9 cellular contexts compared by ENCODE assay signal in the genomic region with DNA sequence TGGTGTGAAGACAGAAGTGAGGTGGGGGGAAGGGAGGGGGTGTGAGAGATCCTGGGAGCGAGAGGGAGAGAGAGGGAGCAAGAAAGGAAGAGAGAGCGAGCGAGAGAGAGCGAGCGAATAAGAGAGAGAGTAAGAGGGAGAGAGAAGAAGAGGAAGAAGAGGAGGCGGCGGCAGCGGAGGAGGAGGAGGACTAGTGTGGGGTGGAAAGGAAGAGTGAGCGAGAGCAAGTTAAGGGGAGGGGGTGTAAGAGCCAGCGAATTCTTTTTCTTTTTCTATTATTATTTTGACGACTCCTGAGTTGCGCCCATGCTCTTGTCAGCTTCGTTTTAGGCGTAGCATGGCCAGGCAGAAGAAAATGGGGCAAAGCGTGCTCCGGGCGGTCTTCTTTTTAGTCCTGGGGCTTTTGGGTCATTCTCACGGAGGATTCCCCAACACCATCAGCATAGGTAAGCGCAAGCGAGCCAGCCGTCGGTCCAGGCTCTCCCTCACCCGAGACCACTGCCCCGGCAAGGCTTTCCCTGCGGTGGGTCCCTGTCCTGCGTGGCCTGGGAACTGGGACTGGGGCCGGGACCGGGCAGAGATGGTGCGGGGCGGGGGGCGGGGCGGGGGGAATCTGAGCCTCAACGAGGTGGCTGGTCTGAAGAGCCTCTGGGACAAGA. TPM values are rescaled to one million over a fixed set of nuclear protein-coding genes. Genes with fewer than 3 reads are reported as not detected.
DNase-seq lines count a peak whose midpoint lies in the region; ATAC-seq and TF ChIP-seq lines count a peak whose summit lies in the region.
"Had no signal": no experiment of that assay in that cellular context is flagged by ENCODE, and none has a peak within 500 bp of the region (broad histone marks: within the 10 kb centered on the region; RNA-seq: fewer than 3 reads in every experiment).

A gene (plus strand): TSS at position 80 of the 659 bp plus-strand sequence. CDS start 258 bp downstream, at position 338.

- no peak within 1 kb of the TSS for H3K9ac ChIP-seq in H9 (ENCODE audit: extremely low read depth, insufficient read length, low read length)

- no peak within 1 kb of the TSS for H2BK120ac ChIP-seq in H9 (ENCODE audit: low read depth, low read length, poor library complexity, severe bottlenecking)

- no peaks in the 10 kb centered on the region for H3K79me1 ChIP-seq in H9 (ENCODE audit: insufficient read depth, low read depth, low read length, poor library complexity, severe bottlenecking)

- H4K8ac ChIP-seq in H9 (replicated peaks; ENCODE audit: insufficient read length, low read depth, low read length), result no peak within 1 kb of the TSS

- H2AK5ac ChIP-seq in H9 (ENCODE audit: insufficient read length, low read length), result no peak within 1 kb of the TSS

- no peaks in the 10 kb centered on the region for H3K27me3 ChIP-seq in H9 (ENCODE audit: insufficient read depth, low read length)

- H3K14ac ChIP-seq in H9 (ENCODE audit: insufficient read depth, low read length), result no peak within 1 kb of the TSS; the same call in 1 of the 2 replicates

- peaks cover 11% of the 10 kb centered on the region for H3K23me2 ChIP-seq in H9 (ENCODE audit: insufficient read length, low read depth, low read length, poor library complexity, severe bottlenecking)

- peaks cover 47% of the 10 kb centered on the region for H3K9me3 ChIP-seq in H9 (ENCODE audit: control insufficient read depth, low read depth, low read length)

- peaks cover 0 to 2% (median 0%) of the 10 kb centered on the region in 3 experiments; a peak in 1 of 7 replicates for H3K36me3 Mint-ChIP-seq in H9 (ENCODE audit: insufficient read depth in 1 of 3, low read depth in 3 of 3)
- H3K36me3 Mint-ChIP-seq in stimulated activated memory B cell treated with anti-CD40 and anti-IgM and Interleukin-4, amounts not matched to agents 10 μg/mL and 1 μg/mL and 100 μg/mL, for 72 hours, result no peaks in the 10 kb centered on the region

- DNase-seq in H9 (peak; percentile 35), astrocyte of the hippocampus (ENCODE audit: low read depth, low spot score) (peak; percentile 57), iPS-NIHi7 (ENCODE audit: extremely low spot score) (peak; percentile 20), MV-4-11 (lab: John Stamatoyannopoulos, UW) (no peak), NCI-H2081 (lab: John Stamatoyannopoulos, UW) (no peak)

- peak within 1 kb of the TSS; percentile 84 for H3K4me2 ChIP-seq in H9 (ENCODE audit: insufficient read depth, insufficient read length, low read length)

- H3K27ac Mint-ChIP-seq in H9, result peak within 1 kb of the TSS in 1 of 3 experiments; percentile 85; a peak in 4 of 7 replicates
- H3K27ac Mint-ChIP-seq in stimulated activated memory B cell treated with anti-CD40 and anti-IgM and Interleukin-4, amounts not matched to agents 10 μg/mL and 1 μg/mL and 100 μg/mL, for 72 hours, result no peak within 1 kb of the TSS
- H3K27ac Mint-ChIP-seq: dendritic cell treated with granulocyte-macrophage colony-stimulating factor and Interleukin-4, amounts not matched to agents 40 ng/mL and 50 ng/mL, for 4 days had no signal

- H2BK5ac ChIP-seq in H9 (ENCODE audit: insufficient read length, low read length), result no peak within 1 kb of the TSS

- peaks cover 5 to 81% of the 10 kb centered on the region in 2 experiments; a peak in 4 of 5 replicates for H3K9me3 Mint-ChIP-seq in H9
- no peaks in the 10 kb centered on the region for H3K9me3 Mint-ChIP-seq in stimulated activated memory B cell treated with anti-CD40 and anti-IgM and Interleukin-4, amounts not matched to agents 10 μg/mL and 1 μg/mL and 100 μg/mL, for 72 hours
- H3K9me3 Mint-ChIP-seq: dendritic cell treated with granulocyte-macrophage colony-stimulating factor and Interleukin-4, amounts not matched to agents 40 ng/mL and 50 ng/mL, for 4 days had no signal

- no peak for ATAC-seq in stimulated activated memory B cell treated with anti-CD40 and anti-IgM and Interleukin-4, amounts not matched to agents 10 μg/mL and 1 μg/mL and 100 μg/mL, for 72 hours
- no peak for ATAC-seq in GM19455 (IDR thresholded peaks at IDR 0.05; ENCODE audit: unreplicated experiment)
- no peak for ATAC-seq in GM19023 (IDR thresholded peaks at IDR 0.05; ENCODE audit: unreplicated experiment)

- no peak within 1 kb of the TSS for H3K23ac ChIP-seq in H9 (ENCODE audit: insufficient read length, low read depth, low read length)

- H2BK15ac ChIP-seq in H9 (ENCODE audit: low read depth, low read length), result no peak within 1 kb of the TSS

- TF ChIP-seq CTCF in H9 (conservative IDR thresholded peaks at IDR 0.05), result no peak

- peaks cover 64% of the 10 kb centered on the region for H3K27me3 Mint-ChIP-seq in H9 (ENCODE audit: low read depth)
- peaks cover 38% of the 10 kb centered on the region for H3K27me3 Mint-ChIP-seq in stimulated activated memory B cell treated with anti-CD40 and anti-IgM and Interleukin-4, amounts not matched to agents 10 μg/mL and 1 μg/mL and 100 μg/mL, for 72 hours

- H3K4me3 Mint-ChIP-seq in H9, result peak within 1 kb of the TSS; percentile 67 to 94
- peak within 1 kb of the TSS; percentile 71 for H3K4me3 Mint-ChIP-seq in stimulated activated memory B cell treated with anti-CD40 and anti-IgM and Interleukin-4, amounts not matched to agents 10 μg/mL and 1 μg/mL and 100 μg/mL, for 72 hours
- H3K4me3 Mint-ChIP-seq: dendritic cell treated with granulocyte-macrophage colony-stimulating factor and Interleukin-4, amounts not matched to agents 40 ng/mL and 50 ng/mL, for 4 days had no signal

- H3K4ac ChIP-seq in H9 (ENCODE audit: low read depth, low read length), result no peak within 1 kb of the TSS

- H2BK20ac ChIP-seq in H9 (ENCODE audit: low read depth, low read length, poor library complexity, severe bottlenecking), result no peak within 1 kb of the TSS

- H3K4me1 ChIP-seq in H9 (ENCODE audit: insufficient read depth, low read length), result no peaks in the 10 kb centered on the region

- WGBS in H9 (ENCODE audit: extremely low coverage, insufficient read length, low lambda C conversion rate), result no CpG with 5 or more reads among the region's 33 CpGs

- no peak within 1 kb of the TSS for H2AFZ ChIP-seq in H9 (ENCODE audit: low read length)

- H3K79me2 ChIP-seq in H9 (ENCODE audit: insufficient read depth, low read length), result no peaks in the 10 kb centered on the region

- H3K27ac ChIP-seq in H9 (ENCODE audit: insufficient read length, low read depth, low read length), result no peak within 1 kb of the TSS

- no peak within 1 kb of the TSS for H2BK12ac ChIP-seq in H9 (ENCODE audit: insufficient read length, low read depth, low read length)

- H4K91ac ChIP-seq in H9 (ENCODE audit: insufficient read length, low read depth, low read length), result no peak within 1 kb of the TSS

- H3K18ac ChIP-seq in H9 (ENCODE audit: insufficient read length, low read depth, low read length), result no peak within 1 kb of the TSS

- no peak within 1 kb of the TSS for H3T11ph ChIP-seq in H9 (ENCODE audit: low read length)

- H4K5ac ChIP-seq in H9 (ENCODE audit: insufficient read length, low read depth, low read length), result no peak within 1 kb of the TSS

- H4K20me1 ChIP-seq in H9 (ENCODE audit: control insufficient read depth, insufficient read depth, insufficient read length), result no peaks in the 10 kb centered on the region

- H3K4me1 Mint-ChIP-seq in H9, result peaks cover 8 to 11% of the 10 kb centered on the region in 2 experiments
- H3K4me1 Mint-ChIP-seq in stimulated activated memory B cell treated with anti-CD40 and anti-IgM and Interleukin-4, amounts not matched to agents 10 μg/mL and 1 μg/mL and 100 μg/mL, for 72 hours, result peaks cover 13% of the 10 kb centered on the region

- no peak within 1 kb of the TSS for H3K56ac ChIP-seq in H9 (ENCODE audit: insufficient read length, low read depth, low read length)

RNA-seq across cellular contexts. Expression of the gene that starts here (rescaled TPM):
- 1.4 and 2.4 TPM in 2 replicates for total RNA-seq in H9 (2021)

Comparison
In these comparisons a context has a peak if more than half of its experiments do, and no peak if none do; other contexts are left out.
1. DNase-seq: peak in H9 (single experiment), astrocyte of the hippocampus (single experiment) and iPS-NIHi7 (single experiment); none in MV-4-11 (single experiment) and NCI-H2081 (0 of 2).